ENCODE assay signal across 8 cellular contexts in the genomic region with DNA sequence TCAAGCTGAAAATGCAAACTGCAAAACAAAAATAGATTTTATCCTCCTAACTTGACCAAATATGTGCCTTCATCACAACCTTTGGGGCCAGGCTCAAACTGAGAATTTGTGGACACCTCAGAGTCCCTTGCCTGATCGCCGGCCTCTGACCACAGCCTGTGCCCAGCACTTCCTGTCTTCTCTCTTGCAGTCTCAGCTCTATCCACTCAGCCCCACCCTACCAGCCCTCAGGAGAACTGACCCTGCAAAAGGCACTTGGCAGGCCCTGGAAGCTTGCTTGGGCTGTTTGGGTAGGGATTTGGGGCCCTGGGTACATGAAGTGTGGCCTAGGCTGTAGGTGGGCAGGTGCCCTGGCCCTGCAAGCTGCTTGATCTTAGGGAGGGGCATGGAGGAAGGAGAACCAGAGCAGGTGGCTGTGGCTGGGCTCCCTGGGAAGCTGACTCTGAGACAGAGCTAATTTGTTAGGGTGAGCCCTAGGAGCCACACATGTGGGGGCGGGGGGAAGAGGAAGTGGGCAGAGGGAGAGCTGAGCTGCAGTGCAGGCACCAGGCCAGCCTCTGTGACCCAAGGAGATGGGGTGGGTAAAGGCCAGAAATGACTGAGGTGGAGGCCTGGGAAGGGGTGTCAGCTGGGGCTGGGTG. TPM values are rescaled to one million over a fixed set of nuclear protein-coding genes. Genes with fewer than 3 reads are reported as not detected.
DNase-seq lines count a peak whose midpoint lies in the region; ATAC-seq and TF ChIP-seq lines count a peak whose summit lies in the region.

No MANE protein-coding gene starts in this region.

- no peak overlapping the region for H2BK5ac ChIP-seq in neuronal stem cell (ENCODE audit: low read length)

- H3K27me3 ChIP-seq in DND-41 (ENCODE audit: insufficient read depth, low read length, poor library complexity) (no peaks in the 10 kb centered on the region), neuronal stem cell (ENCODE audit: control insufficient read depth in 3 of 3, insufficient read depth in 3 of 3, low read depth in 1 of 3, low read length in 3 of 3) (peaks cover 0 to 27% (median 22%) of the 10 kb centered on the region in 3 experiments)

- no CpG with 5 or more reads among the region's 3 CpGs for WGBS in neuronal stem cell (ENCODE audit: extremely low coverage in 2 of 2, insufficient read length in 2 of 2, insufficient replicate concordance in 1 of 2), 2 donors

- TF ChIP-seq CTCF in DND-41 (IDR thresholded peaks at IDR 0.05; ENCODE audit: borderline replicate concordance, extremely low read depth, low read length, poor library complexity, severe bottlenecking) = no peak

- no peak overlapping the region for H3K23ac ChIP-seq in neuronal stem cell (ENCODE audit: low read depth, low read length, poor library complexity)

- peaks cover 24% of the 10 kb centered on the region for H3K4me1 ChIP-seq in DND-41 (ENCODE audit: insufficient read depth, low read length)
- H3K4me1 ChIP-seq in neuronal stem cell (ENCODE audit: control insufficient read depth in 2 of 2, insufficient read depth in 1 of 2, low read depth in 1 of 2, low read length in 2 of 2) = peaks cover 2 to 4% of the 10 kb centered on the region in 2 donors

- no peaks in the 10 kb centered on the region for H3K79me1 ChIP-seq in neuronal stem cell (ENCODE audit: low read depth, low read length)

- no peak overlapping the region for H3K4ac ChIP-seq in neuronal stem cell (ENCODE audit: low read length)

- H2BK15ac ChIP-seq in neuronal stem cell (ENCODE audit: low read length) = peak overlapping the region; percentile 12

- no peak overlapping the region for H3K14ac ChIP-seq in neuronal stem cell (ENCODE audit: low read length)

- no peak overlapping the region for H4K91ac ChIP-seq in neuronal stem cell (ENCODE audit: low read depth, low read length, poor library complexity)

- H3K9ac ChIP-seq in DND-41 (ENCODE audit: low read depth, low read length) = peak overlapping the region; percentile 13; the same call in 1 of the 2 replicates
- H3K9ac ChIP-seq in neuronal stem cell (ENCODE audit: low read depth, low read length, poor library complexity) = no peak overlapping the region

- no peak overlapping the region for H4K8ac ChIP-seq in neuronal stem cell (ENCODE audit: low read depth, low read length)

- peak overlapping the region; percentile 61 for H3K27ac ChIP-seq in DND-41 (ENCODE audit: low read length)
- H3K27ac ChIP-seq in neuronal stem cell (replicated peaks; ENCODE audit: low read length) = no peak overlapping the region

- ATAC-seq in DND-41 (ENCODE audit: insufficient read depth, low read depth) (peak; percentile 82), GM21576 (IDR thresholded peaks at IDR 0.05; ENCODE audit: unreplicated experiment) (no peak)

- H3K4me3 ChIP-seq in DND-41 (ENCODE audit: low read depth in 1 of 2, low read length in 2 of 2) = no peak overlapping the region
- H3K4me3 ChIP-seq in neuronal stem cell (ENCODE audit: low read length in 2 of 2) = no peak overlapping the region

- H2AK5ac ChIP-seq in neuronal stem cell (ENCODE audit: low read depth, low read length) = no peak overlapping the region

- no peaks in the 10 kb centered on the region for H3K79me2 ChIP-seq in DND-41 (ENCODE audit: insufficient read depth, low read length)

- no peaks in the 10 kb centered on the region for H3K36me3 ChIP-seq in DND-41 (ENCODE audit: insufficient read depth, low read length)
- no peaks in the 10 kb centered on the region for H3K36me3 ChIP-seq in neuronal stem cell (replicated peaks in 1 of 2; ENCODE audit: control insufficient read depth in 2 of 2, insufficient read depth in 2 of 2, low read length in 2 of 2)

- H4K20me1 ChIP-seq in DND-41 (ENCODE audit: insufficient read depth, low read length) = no peaks in the 10 kb centered on the region

- H2BK120ac ChIP-seq in neuronal stem cell (ENCODE audit: low read depth, low read length) = no peak overlapping the region

- H3K4me2 ChIP-seq in DND-41 (ENCODE audit: insufficient read depth, low read length) (peak overlapping the region; percentile 14; the same call in 1 of the 2 replicates), neuronal stem cell (ENCODE audit: insufficient read depth, low read length, poor library complexity, severe bottlenecking) (no peak overlapping the region)

- peak; percentile 87 for DNase-seq in DND-41
- DNase-seq in LHCN-M2 (ENCODE audit: low read depth) = peak; percentile 46
- peak in 38 of 56 donors; percentile 12 to 71 (median 38) for DNase-seq in amygdala (lab: John Stamatoyannopoulos, UW)
- no peak for DNase-seq in neuronal stem cell (ENCODE audit: low spot score)
- DNase-seq in superior temporal gyrus (ENCODE audit: extremely low spot score) = no peak
- no peak for DNase-seq in GM19238 (ENCODE audit: insufficient read length, low spot score)
- DNase-seq in NCI-H2107 (lab: John Stamatoyannopoulos, UW) = no peak

- no peak overlapping the region for H2BK12ac ChIP-seq in neuronal stem cell (ENCODE audit: low read length)

- H2AFZ ChIP-seq in DND-41 (ENCODE audit: low read depth, low read length) (no peak overlapping the region), neuronal stem cell (ENCODE audit: low read length) (peak overlapping the region; percentile 57)

- H3K9me3 ChIP-seq in DND-41 (ENCODE audit: insufficient read depth, low read length, severe bottlenecking) (no peaks in the 10 kb centered on the region), neuronal stem cell (replicated peaks in 1 of 2; ENCODE audit: control insufficient read depth in 2 of 2, insufficient read depth in 1 of 2, low read depth in 1 of 2, low read length in 2 of 2) (no peaks in the 10 kb centered on the region)

- no peak overlapping the region for H3K18ac ChIP-seq in neuronal stem cell (ENCODE audit: low read length)

RNA-seq across cellular contexts. Expression of a gene that starts 8.6 kb away (rescaled TPM):
- total RNA-seq in LHCN-M2 (2014; rRNA removed) = 0.38 and 0.40 TPM in 2 replicates
- 5.1 TPM for polyA plus RNA-seq in LHCN-M2 (2012)
- polyA plus RNA-seq in neuronal stem cell (2013, experiment 1 of 2) = 0.35 TPM
- polyA plus RNA-seq in neuronal stem cell (2013, experiment 2 of 2) = 0.26 TPM

RNA-seq across cellular contexts. Expression of a gene that starts 58.7 kb away (rescaled TPM):
- total RNA-seq in LHCN-M2 (2014; rRNA removed) = 53.7 and 58.7 TPM in 2 replicates
- polyA plus RNA-seq in LHCN-M2 (2012) = 61.4 TPM
- polyA plus RNA-seq in neuronal stem cell (2013, experiment 1 of 2) = 64.4 TPM
- 64.4 TPM for polyA plus RNA-seq in neuronal stem cell (2013, experiment 2 of 2)

RNA-seq across cellular contexts. Expression of a gene that starts 58.8 kb away (rescaled TPM):
- 50.1 and 61.3 TPM in 2 replicates for total RNA-seq in LHCN-M2 (2014; rRNA removed)
- 61.0 TPM for polyA plus RNA-seq in LHCN-M2 (2012)
- 39.5 TPM for polyA plus RNA-seq in neuronal stem cell (2013, experiment 1 of 2)
- 37.0 TPM for polyA plus RNA-seq in neuronal stem cell (2013, experiment 2 of 2)

Comparison
In these comparisons a context has a peak if more than half of its experiments do, and no peak if none do; other contexts are left out.
1. DNase-seq: peak in DND-41 (single experiment), LHCN-M2 (single experiment) and amygdala (38 of 56); none in neuronal stem cell (single experiment), superior temporal gyrus (single experiment), GM19238 (single experiment) and NCI-H2107 (single experiment).